In the genomic region with DNA sequence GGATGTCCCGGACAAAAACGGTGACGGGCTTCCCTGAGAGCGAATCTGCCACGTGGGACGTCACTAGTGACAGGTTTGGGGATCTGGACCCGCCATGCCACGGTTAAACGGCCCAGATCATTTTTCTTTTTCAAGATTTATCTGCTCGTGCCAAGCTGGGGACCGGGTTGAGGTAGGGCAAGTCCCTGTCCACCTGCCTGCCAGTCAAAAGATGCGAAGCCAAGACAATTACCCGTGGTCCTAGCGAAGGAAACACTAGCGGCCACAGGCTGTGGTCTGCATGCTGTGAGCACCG, we compare ENCODE assay signal across 8 cellular contexts. TPM values are rescaled to one million over a fixed set of nuclear protein-coding genes. Genes with fewer than 3 reads are reported as not detected.
DNase-seq lines count a peak whose midpoint lies in the region; ATAC-seq and TF ChIP-seq lines count a peak whose summit lies in the region.

No MANE protein-coding gene starts in this region.

- peak overlapping the region; percentile 62 for H3K4me3 Mint-ChIP-seq in endodermal cell

- DNase-seq in NCI-H748 (lab: John Stamatoyannopoulos, UW; ENCODE audit: unreplicated experiment) (peak; percentile 55), endodermal cell (no peak), DMS 273 (lab: John Stamatoyannopoulos, UW; ENCODE audit: unreplicated experiment) (no peak), NCI-H774 (lab: John Stamatoyannopoulos, UW) (no peak), NCI-H128 (lab: John Stamatoyannopoulos, UW; ENCODE audit: unreplicated experiment) (no peak)

- no peaks in the 10 kb centered on the region for H3K36me3 Mint-ChIP-seq in endodermal cell (ENCODE audit: low read depth)

- ATAC-seq in GM21737 (IDR thresholded peaks at IDR 0.05; ENCODE audit: unreplicated experiment) = no peak

- H3K9me3 Mint-ChIP-seq in endodermal cell = no peaks in the 10 kb centered on the region

- H3K4me1 ChIP-seq in ES-I3 (ENCODE audit: insufficient read depth, low read length) (peaks cover 10% of the 10 kb centered on the region; the same call in 1 of the 2 replicates), endodermal cell (ENCODE audit: control insufficient read depth, insufficient read depth, low read length) (no peaks in the 10 kb centered on the region), neutrophil (ENCODE audit: control insufficient read depth in 1 of 2, insufficient read depth in 1 of 2, low read depth in 1 of 2, low read length in 1 of 2) (peaks cover 30 to 37% of the 10 kb centered on the region in 2 experiments)

- H3K4me3 ChIP-seq in endodermal cell (ENCODE audit: low read length) (peak overlapping the region; percentile 75), neutrophil (ENCODE audit: low read depth in 1 of 2, low read length in 1 of 2) (peak overlapping the region; percentile 71 to 93)

- H3K27ac Mint-ChIP-seq in endodermal cell = no peak overlapping the region

- WGBS in endodermal cell (ENCODE audit: insufficient coverage in 1 of 2, insufficient read length in 1 of 2), 2 experiments = 3 to 4% methylated on average over 12 to 16 of the region's 16 CpGs

- H3K27ac ChIP-seq in endodermal cell (ENCODE audit: low read depth, low read length) = no peak overlapping the region
- no peak overlapping the region for H3K27ac ChIP-seq in neutrophil

- H3K9me3 ChIP-seq in ES-I3 (ENCODE audit: control insufficient read depth, insufficient read depth, low read length) = no peaks in the 10 kb centered on the region
- H3K9me3 ChIP-seq in endodermal cell (ENCODE audit: control insufficient read depth, low read length) = no peaks in the 10 kb centered on the region
- no peaks in the 10 kb centered on the region for H3K9me3 ChIP-seq in neutrophil

- H3K36me3 ChIP-seq in ES-I3 (ENCODE audit: insufficient read depth, low read length) = no peaks in the 10 kb centered on the region
- H3K36me3 ChIP-seq in endodermal cell (ENCODE audit: control insufficient read depth, insufficient read depth, low read length) = no peaks in the 10 kb centered on the region
- H3K36me3 ChIP-seq in neutrophil = no peaks in the 10 kb centered on the region

- peaks cover 16% of the 10 kb centered on the region for H3K4me1 Mint-ChIP-seq in endodermal cell

- peaks cover 76% of the 10 kb centered on the region for H3K27me3 Mint-ChIP-seq in endodermal cell (ENCODE audit: insufficient read depth)

- H3K27me3 ChIP-seq in endodermal cell (ENCODE audit: control insufficient read depth, insufficient read depth, low read length, poor library complexity, severe bottlenecking) = peaks cover 62% of the 10 kb centered on the region
- peaks cover 58% of the 10 kb centered on the region for H3K27me3 ChIP-seq in neutrophil

- no peak for TF ChIP-seq CTCF in endodermal cell (conservative IDR thresholded peaks at IDR 0.05)
- no peak for TF ChIP-seq CTCF in neutrophil (IDR thresholded peaks at IDR 0.05)

- peak overlapping the region; percentile 74; the same call in 1 of the 2 replicates for H3K9ac ChIP-seq in ES-I3 (ENCODE audit: low read depth, low read length)
- no peak overlapping the region for H3K9ac ChIP-seq in endodermal cell (ENCODE audit: extremely low read depth, low read length, poor library complexity, severe bottlenecking)

RNA-seq across cellular contexts. Expression of a gene that starts 0.9 kb away (rescaled TPM):
- 1 to 10 TPM; 1.5 to 4.0 TPM for total RNA-seq in endodermal cell
- polyA plus RNA-seq in endodermal cell (2013, experiment 1 of 2) = 1.1 TPM
- 0.70 TPM for polyA plus RNA-seq in endodermal cell (2013, experiment 2 of 2)
